9 cellular contexts compared by ENCODE assay signal in genomic region chr9:94014066-94014654, GRCh38. TPM values are rescaled to one million over a fixed set of nuclear protein-coding genes. Genes with fewer than 3 reads are reported as not detected.
DNase-seq lines count a peak whose midpoint lies in the region; ATAC-seq and TF ChIP-seq lines count a peak whose summit lies in the region.
"Had no signal": no experiment of that assay in that cellular context is flagged by ENCODE, and none has a peak within 500 bp of the region (broad histone marks: within the 10 kb centered on the region; RNA-seq: fewer than 3 reads in every experiment).

No MANE protein-coding gene starts in this region.

- peak; percentile 55 to 76 for TF ChIP-seq CTCF in brain (conservative IDR thresholded peaks at IDR 0.05)

- no peaks in the 10 kb centered on the region for H3K36me3 Mint-ChIP-seq in brain
- H3K36me3 Mint-ChIP-seq: CD4-positive, alpha-beta memory T cell had no signal

- H3K9me3 Mint-ChIP-seq in brain: no peaks in the 10 kb centered on the region
- H3K9me3 Mint-ChIP-seq: CD4-positive, alpha-beta memory T cell had no signal

- H3K4me3 ChIP-seq in MG63: no peak overlapping the region

- no peak overlapping the region for H3K27ac Mint-ChIP-seq in brain
- H3K27ac Mint-ChIP-seq: CD4-positive, alpha-beta memory T cell had no signal

- no peaks in the 10 kb centered on the region for H3K27me3 ChIP-seq in MG63

- H3K4me3 Mint-ChIP-seq in brain: no peak overlapping the region
- H3K4me3 Mint-ChIP-seq: CD4-positive, alpha-beta memory T cell had no signal

- no peak for ATAC-seq in HG02970 (IDR thresholded peaks at IDR 0.05; ENCODE audit: low FRiP score, unreplicated experiment)

- H3K4me1 Mint-ChIP-seq in brain: peaks cover 34% of the 10 kb centered on the region

- no peaks in the 10 kb centered on the region for H3K9me3 ChIP-seq in MG63

- no peaks in the 10 kb centered on the region for H3K27me3 Mint-ChIP-seq in brain
- H3K27me3 Mint-ChIP-seq: CD4-positive, alpha-beta memory T cell had no signal

- DNase-seq in NCI-H2081 (lab: John Stamatoyannopoulos, UW) (peak; percentile 18 to 20), NCI-H2081 treated with DMSO at 0.1 percent for 48 hours (lab: John Stamatoyannopoulos, UW) (no peak), NCI-H1105 treated with DMSO at 0.1 percent for 48 hours (lab: John Stamatoyannopoulos, UW) (peak; percentile 45), lung microvascular endothelial cell (ENCODE audit: low read depth in 2 of 2) (peak; percentile 55 to 60), putamen (ENCODE audit: low spot score) (no peak), MG63 (no peak)

- no peaks in the 10 kb centered on the region for H3K36me3 ChIP-seq in MG63

RNA-seq across cellular contexts. Expression of gene BARX1, which starts 59.0 kb away (rescaled TPM):
- 47.4 TPM for polyA plus RNA-seq in brain (ENCODE audit: insufficient read depth, low read depth, low replicate concordance)
- total RNA-seq in lung microvascular endothelial cell: not detected in 2 replicates
- total RNA-seq in MG63 (2014; rRNA removed; shearing (Covaris generic); ENCODE audit: low replicate concordance): 170 and 176 TPM in 2 replicates
- total RNA-seq: CD4-positive, alpha-beta memory T cell had no signal
- polyA plus RNA-seq: CD4-positive, alpha-beta memory T cell had no signal

Comparison
In these comparisons a context has a peak if more than half of its experiments do, and no peak if none do; other contexts are left out.
1. DNase-seq: peak in NCI-H2081 (2 of 2), NCI-H1105 treated with DMSO at 0.1 percent for 48 hours (single experiment) and lung microvascular endothelial cell (2 of 2); none in NCI-H2081 treated with DMSO at 0.1 percent for 48 hours (single experiment), putamen (single experiment) and MG63 (single experiment).
2. RNA of gene BARX1, which starts 59.0 kb away (total RNA-seq): 170 to 176 TPM in MG63; not detected in lung microvascular endothelial cell; every median in the first group is over 100 times any median in the second.